ENCODE assay signal across 1 cellular context in genomic region chr10:100902622-100903021, GRCh38.
TF ChIP-seq lines count a peak whose summit lies in the region.

No MANE protein-coding gene starts in this region.

TF ChIP-seq in HepG2, 621 proteins besides CTCF, POLR2A, EP300 and RAD21 (continued from another document and continues in another):
- TF ChIP-seq, protein P1, sequence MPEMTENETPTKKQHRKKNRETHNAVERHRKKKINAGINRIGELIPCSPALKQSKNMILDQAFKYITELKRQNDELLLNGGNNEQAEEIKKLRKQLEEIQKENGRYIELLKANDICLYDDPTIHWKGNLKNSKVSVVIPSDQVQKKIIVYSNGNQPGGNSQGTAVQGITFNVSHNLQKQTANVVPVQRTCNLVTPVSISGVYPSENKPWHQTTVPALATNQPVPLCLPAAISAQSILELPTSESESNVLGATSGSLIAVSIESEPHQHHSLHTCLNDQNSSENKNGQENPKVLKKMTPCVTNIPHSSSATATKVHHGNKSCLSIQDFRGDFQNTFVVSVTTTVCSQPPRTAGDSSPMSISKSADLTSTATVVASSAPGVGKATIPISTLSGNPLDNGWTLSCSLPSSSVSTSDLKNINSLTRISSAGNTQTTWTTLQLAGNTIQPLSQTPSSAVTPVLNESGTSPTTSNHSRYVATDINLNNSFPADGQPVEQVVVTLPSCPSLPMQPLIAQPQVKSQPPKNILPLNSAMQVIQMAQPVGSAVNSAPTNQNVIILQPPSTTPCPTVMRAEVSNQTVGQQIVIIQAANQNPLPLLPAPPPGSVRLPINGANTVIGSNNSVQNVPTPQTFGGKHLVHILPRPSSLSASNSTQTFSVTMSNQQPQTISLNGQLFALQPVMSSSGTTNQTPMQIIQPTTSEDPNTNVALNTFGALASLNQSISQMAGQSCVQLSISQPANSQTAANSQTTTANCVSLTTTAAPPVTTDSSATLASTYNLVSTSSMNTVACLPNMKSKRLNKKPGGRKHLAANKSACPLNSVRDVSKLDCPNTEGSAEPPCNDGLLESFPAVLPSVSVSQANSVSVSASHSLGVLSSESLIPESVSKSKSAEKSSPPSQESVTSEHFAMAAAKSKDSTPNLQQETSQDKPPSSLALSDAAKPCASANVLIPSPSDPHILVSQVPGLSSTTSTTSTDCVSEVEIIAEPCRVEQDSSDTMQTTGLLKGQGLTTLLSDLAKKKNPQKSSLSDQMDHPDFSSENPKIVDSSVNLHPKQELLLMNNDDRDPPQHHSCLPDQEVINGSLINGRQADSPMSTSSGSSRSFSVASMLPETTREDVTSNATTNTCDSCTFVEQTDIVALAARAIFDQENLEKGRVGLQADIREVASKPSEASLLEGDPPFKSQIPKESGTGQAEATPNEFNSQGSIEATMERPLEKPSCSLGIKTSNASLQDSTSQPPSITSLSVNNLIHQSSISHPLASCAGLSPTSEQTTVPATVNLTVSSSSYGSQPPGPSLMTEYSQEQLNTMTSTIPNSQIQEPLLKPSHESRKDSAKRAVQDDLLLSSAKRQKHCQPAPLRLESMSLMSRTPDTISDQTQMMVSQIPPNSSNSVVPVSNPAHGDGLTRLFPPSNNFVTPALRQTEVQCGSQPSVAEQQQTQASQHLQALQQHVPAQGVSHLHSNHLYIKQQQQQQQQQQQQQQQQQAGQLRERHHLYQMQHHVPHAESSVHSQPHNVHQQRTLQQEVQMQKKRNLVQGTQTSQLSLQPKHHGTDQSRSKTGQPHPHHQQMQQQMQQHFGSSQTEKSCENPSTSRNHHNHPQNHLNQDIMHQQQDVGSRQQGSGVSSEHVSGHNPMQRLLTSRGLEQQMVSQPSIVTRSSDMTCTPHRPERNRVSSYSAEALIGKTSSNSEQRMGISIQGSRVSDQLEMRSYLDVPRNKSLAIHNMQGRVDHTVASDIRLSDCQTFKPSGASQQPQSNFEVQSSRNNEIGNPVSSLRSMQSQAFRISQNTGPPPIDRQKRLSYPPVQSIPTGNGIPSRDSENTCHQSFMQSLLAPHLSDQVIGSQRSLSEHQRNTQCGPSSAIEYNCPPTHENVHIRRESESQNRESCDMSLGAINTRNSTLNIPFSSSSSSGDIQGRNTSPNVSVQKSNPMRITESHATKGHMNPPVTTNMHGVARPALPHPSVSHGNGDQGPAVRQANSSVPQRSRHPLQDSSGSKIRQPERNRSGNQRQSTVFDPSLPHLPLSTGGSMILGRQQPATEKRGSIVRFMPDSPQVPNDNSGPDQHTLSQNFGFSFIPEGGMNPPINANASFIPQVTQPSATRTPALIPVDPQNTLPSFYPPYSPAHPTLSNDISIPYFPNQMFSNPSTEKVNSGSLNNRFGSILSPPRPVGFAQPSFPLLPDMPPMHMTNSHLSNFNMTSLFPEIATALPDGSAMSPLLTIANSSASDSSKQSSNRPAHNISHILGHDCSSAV (CRISPR knock-in tag; IDR thresholded peaks at IDR 0.05; ENCODE audit: borderline replicate concordance) = no peak
- TF ChIP-seq ZNF580 (CRISPR knock-in tag; IDR thresholded peaks at IDR 0.05; ENCODE audit: borderline replicate concordance, low read depth) (no peak), ZNF10 (CRISPR knock-in tag; IDR thresholded peaks at IDR 0.05; ENCODE audit: borderline replicate concordance, low read depth) (no peak), ZNF788 (CRISPR knock-in tag; IDR thresholded peaks at IDR 0.05; ENCODE audit: borderline replicate concordance) (no peak), ZNF672 (CRISPR knock-in tag; IDR thresholded peaks at IDR 0.05) (no peak), ZNF496 (CRISPR knock-in tag; IDR thresholded peaks at IDR 0.05; ENCODE audit: insufficient replicate concordance) (no peak), ZNF260 (CRISPR knock-in tag; IDR thresholded peaks at IDR 0.05; ENCODE audit: borderline replicate concordance, low read depth) (no peak), ZKSCAN1 (IDR thresholded peaks at IDR 0.05; ENCODE audit: low read length) (no peak), ZNF460 (CRISPR knock-in tag; IDR thresholded peaks at IDR 0.05; ENCODE audit: borderline replicate concordance) (peak; percentile 89; the same call in 1 of the 2 replicates), GABPA (IDR thresholded peaks at IDR 0.05; ENCODE audit: low read depth, low read length) (no peak), GABPA (CRISPR knock-in tag; IDR thresholded peaks at IDR 0.05; ENCODE audit: low read depth) (no peak), ZNF616 (CRISPR knock-in tag; IDR thresholded peaks at IDR 0.05; ENCODE audit: low read depth) (no peak), TRAFD1 (CRISPR knock-in tag; IDR thresholded peaks at IDR 0.05; ENCODE audit: borderline replicate concordance) (no peak), ZNF589 (CRISPR knock-in tag; conservative IDR thresholded peaks at IDR 0.05) (no peak), NR3C1 (CRISPR knock-in tag; IDR thresholded peaks at IDR 0.05) (no peak), FLYWCH1 (CRISPR knock-in tag; IDR thresholded peaks at IDR 0.05) (no peak), ZNF362 (CRISPR knock-in tag; IDR thresholded peaks at IDR 0.05; ENCODE audit: borderline replicate concordance) (peak; percentile 94), ZFP82 (CRISPR knock-in tag; IDR thresholded peaks at IDR 0.05; ENCODE audit: borderline replicate concordance) (no peak), NFE2 (CRISPR knock-in tag; IDR thresholded peaks at IDR 0.05) (no peak), DBP (CRISPR knock-in tag; IDR thresholded peaks at IDR 0.05; ENCODE audit: not compliant biosample characterization) (no peak), FOXM1 (CRISPR knock-in tag; IDR thresholded peaks at IDR 0.05) (no peak), ZNF468 (CRISPR knock-in tag; IDR thresholded peaks at IDR 0.05) (no peak), XRCC5 (optimal IDR thresholded peaks at IDR 0.05; ENCODE audit: low read length) (no peak), TBX3 (IDR thresholded peaks at IDR 0.05; ENCODE audit: borderline replicate concordance) (no peak), CENPT (CRISPR knock-in tag; IDR thresholded peaks at IDR 0.05; ENCODE audit: low read depth) (no peak)
- TF ChIP-seq, protein P2, sequence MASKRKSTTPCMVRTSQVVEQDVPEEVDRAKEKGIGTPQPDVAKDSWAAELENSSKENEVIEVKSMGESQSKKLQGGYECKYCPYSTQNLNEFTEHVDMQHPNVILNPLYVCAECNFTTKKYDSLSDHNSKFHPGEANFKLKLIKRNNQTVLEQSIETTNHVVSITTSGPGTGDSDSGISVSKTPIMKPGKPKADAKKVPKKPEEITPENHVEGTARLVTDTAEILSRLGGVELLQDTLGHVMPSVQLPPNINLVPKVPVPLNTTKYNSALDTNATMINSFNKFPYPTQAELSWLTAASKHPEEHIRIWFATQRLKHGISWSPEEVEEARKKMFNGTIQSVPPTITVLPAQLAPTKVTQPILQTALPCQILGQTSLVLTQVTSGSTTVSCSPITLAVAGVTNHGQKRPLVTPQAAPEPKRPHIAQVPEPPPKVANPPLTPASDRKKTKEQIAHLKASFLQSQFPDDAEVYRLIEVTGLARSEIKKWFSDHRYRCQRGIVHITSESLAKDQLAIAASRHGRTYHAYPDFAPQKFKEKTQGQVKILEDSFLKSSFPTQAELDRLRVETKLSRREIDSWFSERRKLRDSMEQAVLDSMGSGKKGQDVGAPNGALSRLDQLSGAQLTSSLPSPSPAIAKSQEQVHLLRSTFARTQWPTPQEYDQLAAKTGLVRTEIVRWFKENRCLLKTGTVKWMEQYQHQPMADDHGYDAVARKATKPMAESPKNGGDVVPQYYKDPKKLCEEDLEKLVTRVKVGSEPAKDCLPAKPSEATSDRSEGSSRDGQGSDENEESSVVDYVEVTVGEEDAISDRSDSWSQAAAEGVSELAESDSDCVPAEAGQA (IDR thresholded peaks at IDR 0.05; ENCODE audit: low read depth) = no peak
- TF ChIP-seq, protein P2 (CRISPR knock-in tag; IDR thresholded peaks at IDR 0.05; ENCODE audit: borderline replicate concordance) = no peak
- TF ChIP-seq, protein P3, sequence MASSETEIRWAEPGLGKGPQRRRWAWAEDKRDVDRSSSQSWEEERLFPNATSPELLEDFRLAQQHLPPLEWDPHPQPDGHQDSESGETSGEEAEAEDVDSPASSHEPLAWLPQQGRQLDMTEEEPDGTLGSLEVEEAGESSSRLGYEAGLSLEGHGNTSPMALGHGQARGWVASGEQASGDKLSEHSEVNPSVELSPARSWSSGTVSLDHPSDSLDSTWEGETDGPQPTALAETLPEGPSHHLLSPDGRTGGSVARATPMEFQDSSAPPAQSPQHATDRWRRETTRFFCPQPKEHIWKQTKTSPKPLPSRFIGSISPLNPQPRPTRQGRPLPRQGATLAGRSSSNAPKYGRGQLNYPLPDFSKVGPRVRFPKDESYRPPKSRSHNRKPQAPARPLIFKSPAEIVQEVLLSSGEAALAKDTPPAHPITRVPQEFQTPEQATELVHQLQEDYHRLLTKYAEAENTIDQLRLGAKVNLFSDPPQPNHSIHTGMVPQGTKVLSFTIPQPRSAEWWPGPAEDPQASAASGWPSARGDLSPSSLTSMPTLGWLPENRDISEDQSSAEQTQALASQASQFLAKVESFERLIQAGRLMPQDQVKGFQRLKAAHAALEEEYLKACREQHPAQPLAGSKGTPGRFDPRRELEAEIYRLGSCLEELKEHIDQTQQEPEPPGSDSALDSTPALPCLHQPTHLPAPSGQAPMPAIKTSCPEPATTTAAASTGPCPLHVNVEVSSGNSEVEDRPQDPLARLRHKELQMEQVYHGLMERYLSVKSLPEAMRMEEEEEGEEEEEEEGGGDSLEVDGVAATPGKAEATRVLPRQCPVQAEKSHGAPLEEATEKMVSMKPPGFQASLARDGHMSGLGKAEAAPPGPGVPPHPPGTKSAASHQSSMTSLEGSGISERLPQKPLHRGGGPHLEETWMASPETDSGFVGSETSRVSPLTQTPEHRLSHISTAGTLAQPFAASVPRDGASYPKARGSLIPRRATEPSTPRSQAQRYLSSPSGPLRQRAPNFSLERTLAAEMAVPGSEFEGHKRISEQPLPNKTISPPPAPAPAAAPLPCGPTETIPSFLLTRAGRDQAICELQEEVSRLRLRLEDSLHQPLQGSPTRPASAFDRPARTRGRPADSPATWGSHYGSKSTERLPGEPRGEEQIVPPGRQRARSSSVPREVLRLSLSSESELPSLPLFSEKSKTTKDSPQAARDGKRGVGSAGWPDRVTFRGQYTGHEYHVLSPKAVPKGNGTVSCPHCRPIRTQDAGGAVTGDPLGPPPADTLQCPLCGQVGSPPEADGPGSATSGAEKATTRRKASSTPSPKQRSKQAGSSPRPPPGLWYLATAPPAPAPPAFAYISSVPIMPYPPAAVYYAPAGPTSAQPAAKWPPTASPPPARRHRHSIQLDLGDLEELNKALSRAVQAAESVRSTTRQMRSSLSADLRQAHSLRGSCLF (CRISPR knock-in tag; IDR thresholded peaks at IDR 0.05; ENCODE audit: borderline replicate concordance) = no peak
- TF ChIP-seq, protein P4, sequence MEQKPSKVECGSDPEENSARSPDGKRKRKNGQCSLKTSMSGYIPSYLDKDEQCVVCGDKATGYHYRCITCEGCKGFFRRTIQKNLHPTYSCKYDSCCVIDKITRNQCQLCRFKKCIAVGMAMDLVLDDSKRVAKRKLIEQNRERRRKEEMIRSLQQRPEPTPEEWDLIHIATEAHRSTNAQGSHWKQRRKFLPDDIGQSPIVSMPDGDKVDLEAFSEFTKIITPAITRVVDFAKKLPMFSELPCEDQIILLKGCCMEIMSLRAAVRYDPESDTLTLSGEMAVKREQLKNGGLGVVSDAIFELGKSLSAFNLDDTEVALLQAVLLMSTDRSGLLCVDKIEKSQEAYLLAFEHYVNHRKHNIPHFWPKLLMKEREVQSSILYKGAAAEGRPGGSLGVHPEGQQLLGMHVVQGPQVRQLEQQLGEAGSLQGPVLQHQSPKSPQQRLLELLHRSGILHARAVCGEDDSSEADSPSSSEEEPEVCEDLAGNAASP (CRISPR knock-in tag; IDR thresholded peaks at IDR 0.05; ENCODE audit: borderline replicate concordance) = 0 out of 2 replicates have a peak, but pooled peaks have one; percentile 33
